9 cellular contexts compared by ENCODE assay signal in the genomic region with DNA sequence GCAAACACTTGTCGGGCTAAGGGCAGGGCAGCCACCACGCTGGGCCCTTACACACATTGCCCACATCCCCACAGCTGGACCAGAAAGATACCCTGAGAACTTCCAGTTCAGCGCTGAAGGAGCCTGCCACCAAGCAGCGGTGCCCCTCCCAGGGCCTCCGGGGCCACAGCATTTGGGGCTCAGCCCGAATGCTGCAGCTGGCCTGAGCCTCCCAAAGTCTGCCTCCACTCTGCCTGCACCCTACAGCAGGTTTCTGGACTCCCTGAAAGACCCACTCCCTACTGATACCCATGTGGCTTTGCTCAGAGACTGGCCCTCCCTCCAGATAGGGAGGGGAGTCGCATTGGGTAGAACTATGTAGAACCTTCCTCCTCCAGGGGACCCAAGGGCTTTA. TPM values are rescaled to one million over a fixed set of nuclear protein-coding genes. Genes with fewer than 3 reads are reported as not detected.
DNase-seq lines count a peak whose midpoint lies in the region; ATAC-seq and TF ChIP-seq lines count a peak whose summit lies in the region.
"Had no signal": no experiment of that assay in that cellular context is flagged by ENCODE, and none has a peak within 500 bp of the region (broad histone marks: within the 10 kb centered on the region; RNA-seq: fewer than 3 reads in every experiment).

No MANE protein-coding gene starts in this region.

- H3K27ac Mint-ChIP-seq in activated T-cell treated with anti-CD3 and anti-CD28 coated beads, Interleukin-2, amount 50 U/mL, for 72 hours, result peak overlapping the region; percentile 96

- peaks cover 0 to 6% of the 10 kb centered on the region in 2 donors for H3K36me3 Mint-ChIP-seq in activated T-cell treated with anti-CD3 and anti-CD28 coated beads, Interleukin-2, amount 50 U/mL, for 72 hours (ENCODE audit: insufficient read depth in 2 of 2)

- TF ChIP-seq CTCF in lower lobe of right lung (IDR thresholded peaks at IDR 0.05) (no peak), upper lobe of right lung (IDR thresholded peaks at IDR 0.05) (no peak)

- H3K27me3 ChIP-seq in lower lobe of right lung (ENCODE audit: low read depth), result no peaks in the 10 kb centered on the region
- no peaks in the 10 kb centered on the region for H3K27me3 ChIP-seq in upper lobe of right lung

- no peak for ATAC-seq in activated T-cell treated with anti-CD3 and anti-CD28 coated beads, Interleukin-2, amount 50 U/mL, for 72 hours (replicated peaks in 1 of 2)
- no peak for ATAC-seq in lower lobe of right lung
- no peak for ATAC-seq in upper lobe of right lung

- peak overlapping the region; percentile 90 for H3K4me3 ChIP-seq in lower lobe of right lung
- H3K4me3 ChIP-seq in upper lobe of right lung, result no peak overlapping the region

- peak in 2 of 3 donors; percentile 3 to 6 for DNase-seq in stimulated activated CD4-positive, alpha-beta T cell treated with anti-CD3 and anti-CD28 coated beads, Interleukin-12 subunit alpha, Interleukin-12 subunit beta, amount 100 ng/mL, for 48 hours (ENCODE audit: low read depth in 2 of 3, low spot score in 1 of 3)
- no peak for DNase-seq in stimulated activated CD4-positive, alpha-beta T cell treated with anti-CD3 and anti-CD28 coated beads, Interleukin-1b, Interleukin-23, amount 100 ng/mL, for 48 hours
- DNase-seq in activated T-cell treated with anti-CD3 and anti-CD28 coated beads, Interleukin-2, amount 50 U/mL, for 72 hours, result peak in 1 of 2 donors; percentile 15
- DNase-seq in lower lobe of right lung (no peak), upper lobe of right lung (no peak), NCI-H187 treated with DMSO at 0.1 percent for 48 hours (lab: John Stamatoyannopoulos, UW) (no peak), hypothalamus (lab: John Stamatoyannopoulos, UW) (no peak)
- no peak for DNase-seq in activated CD4-positive, CD25-positive, alpha-beta regulatory T cell (lab: John Stamatoyannopoulos, UW)

- intact Hi-C loops in lower lobe of right lung (cut with DNase I), result no loop called here
- intact Hi-C loops in upper lobe of right lung (cut with DNase I), result no loop called here

- H3K9me3 Mint-ChIP-seq in activated T-cell treated with anti-CD3 and anti-CD28 coated beads, Interleukin-2, amount 50 U/mL, for 72 hours, result no peaks in the 10 kb centered on the region

- no peaks in the 10 kb centered on the region for H3K9me3 ChIP-seq in lower lobe of right lung
- H3K9me3 ChIP-seq in upper lobe of right lung, result no peaks in the 10 kb centered on the region

- H3K4me1 Mint-ChIP-seq in activated T-cell treated with anti-CD3 and anti-CD28 coated beads, Interleukin-2, amount 50 U/mL, for 72 hours (ENCODE audit: low read depth), result peaks cover 37% of the 10 kb centered on the region

- H3K27me3 Mint-ChIP-seq in activated T-cell treated with anti-CD3 and anti-CD28 coated beads, Interleukin-2, amount 50 U/mL, for 72 hours (ENCODE audit: low read depth), result no peaks in the 10 kb centered on the region

- H3K4me1 ChIP-seq in lower lobe of right lung (peaks cover 24% of the 10 kb centered on the region), upper lobe of right lung (peaks cover 22% of the 10 kb centered on the region)

- H3K4me3 Mint-ChIP-seq in activated T-cell treated with anti-CD3 and anti-CD28 coated beads, Interleukin-2, amount 50 U/mL, for 72 hours, result peak overlapping the region; percentile 97 to 98

- peaks cover 4% of the 10 kb centered on the region for H3K36me3 ChIP-seq in lower lobe of right lung
- H3K36me3 ChIP-seq in upper lobe of right lung, result no peaks in the 10 kb centered on the region

- peak overlapping the region; percentile 91 for H3K27ac ChIP-seq in lower lobe of right lung
- H3K27ac ChIP-seq in upper lobe of right lung, result peak overlapping the region; percentile 87

RNA-seq across cellular contexts. Expression of a gene that starts 1.5 kb away (rescaled TPM):
- 10 to 100 TPM; 61.9 to 77.2 TPM for total RNA-seq in activated T-cell treated with anti-CD3 and anti-CD28 coated beads, Interleukin-2, amount 50 U/mL, for 72 hours
- total RNA-seq in lower lobe of right lung, result 69.2 TPM
- 72.8 TPM for total RNA-seq in upper lobe of right lung

RNA-seq across cellular contexts. Expression of a gene that starts 3.3 kb away (rescaled TPM):
- total RNA-seq in activated T-cell treated with anti-CD3 and anti-CD28 coated beads, Interleukin-2, amount 50 U/mL, for 72 hours, result not detected
- total RNA-seq in lower lobe of right lung, result not detected
- total RNA-seq in upper lobe of right lung, result not detected

RNA-seq across cellular contexts. Expression of a gene that starts 27.6 kb away (rescaled TPM):
- total RNA-seq in activated T-cell treated with anti-CD3 and anti-CD28 coated beads, Interleukin-2, amount 50 U/mL, for 72 hours, result under 1 TPM in 1 of 2 donors, not detected in 1; 0.17 TPM
- total RNA-seq in lower lobe of right lung (not detected), upper lobe of right lung (not detected)
- total RNA-seq: kidney epithelial cell had no signal

RNA-seq across cellular contexts. Expression of a gene that starts 28.8 kb away (rescaled TPM):
- 100 to 1,000 TPM; 430 to 436 TPM for total RNA-seq in activated T-cell treated with anti-CD3 and anti-CD28 coated beads, Interleukin-2, amount 50 U/mL, for 72 hours
- total RNA-seq in lower lobe of right lung, result 432 TPM
- total RNA-seq in upper lobe of right lung, result 462 TPM

RNA-seq across cellular contexts. Expression of a gene that starts 39.6 kb away (rescaled TPM):
- total RNA-seq in activated T-cell treated with anti-CD3 and anti-CD28 coated beads, Interleukin-2, amount 50 U/mL, for 72 hours, result 100 to 1,000 TPM; 369 to 410 TPM
- total RNA-seq in lower lobe of right lung, result 331 TPM
- 386 TPM for total RNA-seq in upper lobe of right lung

Comparison
In these comparisons a context has a peak if more than half of its experiments do, and no peak if none do; other contexts are left out.
1. DNase-seq: peak in stimulated activated CD4-positive, alpha-beta T cell treated with anti-CD3 and anti-CD28 coated beads, Interleukin-12 subunit alpha, Interleukin-12 subunit beta, amount 100 ng/mL, for 48 hours (2 of 3); none in stimulated activated CD4-positive, alpha-beta T cell treated with anti-CD3 and anti-CD28 coated beads, Interleukin-1b, Interleukin-23, amount 100 ng/mL, for 48 hours (single experiment), lower lobe of right lung (single experiment), upper lobe of right lung (single experiment), NCI-H187 treated with DMSO at 0.1 percent for 48 hours (single experiment), hypothalamus (0 of 51) and activated CD4-positive, CD25-positive, alpha-beta regulatory T cell (0 of 4).